Comparison of ENCODE assay signal across 1 cellular context in the genomic region with DNA sequence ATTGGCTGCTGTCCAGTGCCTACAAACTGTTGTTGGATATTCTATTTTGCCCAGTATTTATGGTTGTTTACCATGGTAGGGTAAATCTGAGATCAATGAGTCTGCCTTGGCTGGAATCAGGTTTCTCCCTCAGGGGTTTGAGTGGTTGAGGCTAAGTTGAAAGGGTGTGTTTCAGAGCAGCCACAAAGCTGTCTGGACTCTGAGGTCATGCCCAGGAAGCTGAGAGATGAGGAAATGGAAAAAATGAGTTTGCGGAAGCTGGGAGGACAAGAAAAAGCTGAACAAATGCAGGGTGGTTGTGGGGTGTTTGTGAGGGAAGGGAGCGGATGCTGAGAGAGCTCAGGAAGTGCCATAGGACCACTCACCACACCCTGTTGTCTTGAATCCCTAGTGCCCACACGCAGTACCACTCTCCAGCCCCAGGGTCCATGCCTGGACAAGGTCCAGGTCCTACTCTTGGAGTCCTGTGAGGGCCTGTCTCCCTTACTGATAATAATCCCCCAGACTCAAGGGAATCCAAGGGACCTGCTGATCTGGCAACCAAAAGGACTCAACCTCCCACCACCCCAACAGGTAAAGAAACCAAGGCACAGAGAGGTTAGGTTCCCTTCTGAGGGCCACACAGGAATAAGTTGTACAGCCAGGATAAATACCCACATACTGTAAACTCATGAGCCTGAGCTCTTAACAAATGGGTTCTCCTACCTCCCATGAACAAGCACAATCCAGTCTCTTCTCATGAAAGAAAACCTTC.
TF ChIP-seq lines count a peak whose summit lies in the region.

No MANE protein-coding gene starts in this region.

TF ChIP-seq in WTC11, 78 proteins besides CTCF, POLR2A, EP300 and RAD21 (continued from another document):
- TF ChIP-seq, protein P1, sequence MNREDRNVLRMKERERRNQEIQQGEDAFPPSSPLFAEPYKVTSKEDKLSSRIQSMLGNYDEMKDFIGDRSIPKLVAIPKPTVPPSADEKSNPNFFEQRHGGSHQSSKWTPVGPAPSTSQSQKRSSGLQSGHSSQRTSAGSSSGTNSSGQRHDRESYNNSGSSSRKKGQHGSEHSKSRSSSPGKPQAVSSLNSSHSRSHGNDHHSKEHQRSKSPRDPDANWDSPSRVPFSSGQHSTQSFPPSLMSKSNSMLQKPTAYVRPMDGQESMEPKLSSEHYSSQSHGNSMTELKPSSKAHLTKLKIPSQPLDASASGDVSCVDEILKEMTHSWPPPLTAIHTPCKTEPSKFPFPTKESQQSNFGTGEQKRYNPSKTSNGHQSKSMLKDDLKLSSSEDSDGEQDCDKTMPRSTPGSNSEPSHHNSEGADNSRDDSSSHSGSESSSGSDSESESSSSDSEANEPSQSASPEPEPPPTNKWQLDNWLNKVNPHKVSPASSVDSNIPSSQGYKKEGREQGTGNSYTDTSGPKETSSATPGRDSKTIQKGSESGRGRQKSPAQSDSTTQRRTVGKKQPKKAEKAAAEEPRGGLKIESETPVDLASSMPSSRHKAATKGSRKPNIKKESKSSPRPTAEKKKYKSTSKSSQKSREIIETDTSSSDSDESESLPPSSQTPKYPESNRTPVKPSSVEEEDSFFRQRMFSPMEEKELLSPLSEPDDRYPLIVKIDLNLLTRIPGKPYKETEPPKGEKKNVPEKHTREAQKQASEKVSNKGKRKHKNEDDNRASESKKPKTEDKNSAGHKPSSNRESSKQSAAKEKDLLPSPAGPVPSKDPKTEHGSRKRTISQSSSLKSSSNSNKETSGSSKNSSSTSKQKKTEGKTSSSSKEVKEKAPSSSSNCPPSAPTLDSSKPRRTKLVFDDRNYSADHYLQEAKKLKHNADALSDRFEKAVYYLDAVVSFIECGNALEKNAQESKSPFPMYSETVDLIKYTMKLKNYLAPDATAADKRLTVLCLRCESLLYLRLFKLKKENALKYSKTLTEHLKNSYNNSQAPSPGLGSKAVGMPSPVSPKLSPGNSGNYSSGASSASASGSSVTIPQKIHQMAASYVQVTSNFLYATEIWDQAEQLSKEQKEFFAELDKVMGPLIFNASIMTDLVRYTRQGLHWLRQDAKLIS (CRISPR knock-in tag; IDR thresholded peaks at IDR 0.05; ENCODE audit: borderline replicate concordance): no peak
- TF ChIP-seq ZNF416 (CRISPR knock-in tag; IDR thresholded peaks at IDR 0.05) (no peak), ATF1 (CRISPR knock-in tag; IDR thresholded peaks at IDR 0.05) (no peak), RORB (CRISPR knock-in tag; IDR thresholded peaks at IDR 0.05) (no peak), GRHL2 (CRISPR knock-in tag; IDR thresholded peaks at IDR 0.05; ENCODE audit: insufficient replicate concordance, severe bottlenecking) (no peak), ETV6 (CRISPR knock-in tag; IDR thresholded peaks at IDR 0.05) (no peak), OVOL2 (CRISPR knock-in tag; IDR thresholded peaks at IDR 0.05; ENCODE audit: borderline replicate concordance) (no peak)
- TF ChIP-seq, protein P2, sequence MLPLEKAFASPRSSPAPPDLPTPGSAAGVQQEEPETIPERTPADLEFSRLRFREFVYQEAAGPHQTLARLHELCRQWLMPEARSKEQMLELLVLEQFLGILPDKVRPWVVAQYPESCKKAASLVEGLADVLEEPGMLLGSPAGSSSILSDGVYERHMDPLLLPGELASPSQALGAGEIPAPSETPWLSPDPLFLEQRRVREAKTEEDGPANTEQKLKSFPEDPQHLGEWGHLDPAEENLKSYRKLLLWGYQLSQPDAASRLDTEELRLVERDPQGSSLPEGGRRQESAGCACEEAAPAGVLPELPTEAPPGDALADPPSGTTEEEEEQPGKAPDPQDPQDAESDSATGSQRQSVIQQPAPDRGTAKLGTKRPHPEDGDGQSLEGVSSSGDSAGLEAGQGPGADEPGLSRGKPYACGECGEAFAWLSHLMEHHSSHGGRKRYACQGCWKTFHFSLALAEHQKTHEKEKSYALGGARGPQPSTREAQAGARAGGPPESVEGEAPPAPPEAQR (CRISPR knock-in tag; IDR thresholded peaks at IDR 0.05): no peak
- TF ChIP-seq, protein P3, sequence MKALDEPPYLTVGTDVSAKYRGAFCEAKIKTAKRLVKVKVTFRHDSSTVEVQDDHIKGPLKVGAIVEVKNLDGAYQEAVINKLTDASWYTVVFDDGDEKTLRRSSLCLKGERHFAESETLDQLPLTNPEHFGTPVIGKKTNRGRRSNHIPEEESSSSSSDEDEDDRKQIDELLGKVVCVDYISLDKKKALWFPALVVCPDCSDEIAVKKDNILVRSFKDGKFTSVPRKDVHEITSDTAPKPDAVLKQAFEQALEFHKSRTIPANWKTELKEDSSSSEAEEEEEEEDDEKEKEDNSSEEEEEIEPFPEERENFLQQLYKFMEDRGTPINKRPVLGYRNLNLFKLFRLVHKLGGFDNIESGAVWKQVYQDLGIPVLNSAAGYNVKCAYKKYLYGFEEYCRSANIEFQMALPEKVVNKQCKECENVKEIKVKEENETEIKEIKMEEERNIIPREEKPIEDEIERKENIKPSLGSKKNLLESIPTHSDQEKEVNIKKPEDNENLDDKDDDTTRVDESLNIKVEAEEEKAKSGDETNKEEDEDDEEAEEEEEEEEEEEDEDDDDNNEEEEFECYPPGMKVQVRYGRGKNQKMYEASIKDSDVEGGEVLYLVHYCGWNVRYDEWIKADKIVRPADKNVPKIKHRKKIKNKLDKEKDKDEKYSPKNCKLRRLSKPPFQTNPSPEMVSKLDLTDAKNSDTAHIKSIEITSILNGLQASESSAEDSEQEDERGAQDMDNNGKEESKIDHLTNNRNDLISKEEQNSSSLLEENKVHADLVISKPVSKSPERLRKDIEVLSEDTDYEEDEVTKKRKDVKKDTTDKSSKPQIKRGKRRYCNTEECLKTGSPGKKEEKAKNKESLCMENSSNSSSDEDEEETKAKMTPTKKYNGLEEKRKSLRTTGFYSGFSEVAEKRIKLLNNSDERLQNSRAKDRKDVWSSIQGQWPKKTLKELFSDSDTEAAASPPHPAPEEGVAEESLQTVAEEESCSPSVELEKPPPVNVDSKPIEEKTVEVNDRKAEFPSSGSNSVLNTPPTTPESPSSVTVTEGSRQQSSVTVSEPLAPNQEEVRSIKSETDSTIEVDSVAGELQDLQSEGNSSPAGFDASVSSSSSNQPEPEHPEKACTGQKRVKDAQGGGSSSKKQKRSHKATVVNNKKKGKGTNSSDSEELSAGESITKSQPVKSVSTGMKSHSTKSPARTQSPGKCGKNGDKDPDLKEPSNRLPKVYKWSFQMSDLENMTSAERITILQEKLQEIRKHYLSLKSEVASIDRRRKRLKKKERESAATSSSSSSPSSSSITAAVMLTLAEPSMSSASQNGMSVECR (CRISPR knock-in tag; IDR thresholded peaks at IDR 0.05; ENCODE audit: borderline replicate concordance): no peak
